8 cellular contexts compared by ENCODE assay signal in the genomic region with DNA sequence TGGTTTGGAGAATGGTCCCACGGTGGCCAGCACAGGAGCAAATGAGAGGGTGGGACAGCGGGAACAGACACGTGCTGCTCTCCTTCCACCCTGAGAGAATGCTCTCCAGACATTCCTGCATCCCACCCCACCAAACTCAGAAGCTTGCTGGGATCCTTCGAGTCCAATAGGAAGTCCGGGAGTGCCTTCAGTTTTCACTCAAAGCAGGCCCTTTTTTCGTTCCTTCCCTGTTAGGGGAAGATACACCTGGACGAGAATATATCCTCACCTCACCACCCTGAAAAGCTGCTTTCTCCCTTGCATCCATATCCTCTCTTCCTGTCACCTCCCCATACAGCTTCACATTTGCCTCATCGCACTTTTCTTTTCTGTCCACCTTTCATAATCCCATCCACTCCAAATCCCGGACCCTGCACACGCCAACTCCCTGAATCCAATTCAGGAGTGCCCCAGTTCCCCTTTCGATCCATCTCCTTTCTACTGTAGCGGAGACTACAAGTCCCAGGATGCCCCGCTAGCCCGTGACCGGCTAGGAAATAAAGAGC. TPM values are rescaled to one million over a fixed set of nuclear protein-coding genes. Genes with fewer than 3 reads are reported as not detected.
A peak's percentile ranks its signal among the peaks of the same experiment; 100 is the strongest.
DNase-seq lines count a peak whose midpoint lies in the region; ATAC-seq, FAIRE-seq and TF ChIP-seq lines count a peak whose summit lies in the region.

No MANE protein-coding gene starts in this region.

- H3K23ac ChIP-seq in mesendoderm (ENCODE audit: low read length), result no peak overlapping the region

- no CpG with 5 or more reads among the region's 15 CpGs for WGBS in mesendoderm (ENCODE audit: extremely low coverage, insufficient coverage, low lambda C conversion rate)

- POLR2A ChIA-PET in HCT116 (lab: Charles Lee), result interaction anchor here (0.9 to 1.3 kb wide), 2 partner anchors 11 to 35 kb away, joined by 3 to 4 read pairs; no protein-coding TSS in a partner anchor

- peak overlapping the region; percentile 4 for H2BK15ac ChIP-seq in mesendoderm (replicated peaks; ENCODE audit: low read depth)

- no peaks in the 10 kb centered on the region for H3K27me3 ChIP-seq in ACC112 (ENCODE audit: insufficient read depth, low read length)
- no peaks in the 10 kb centered on the region for H3K27me3 ChIP-seq in HCT116 (ENCODE audit: insufficient read depth, low read length)
- peaks cover 8% of the 10 kb centered on the region for H3K27me3 ChIP-seq in astrocyte (ENCODE audit: insufficient read depth, low read length)
- no peaks in the 10 kb centered on the region for H3K27me3 ChIP-seq in mesendoderm (ENCODE audit: insufficient read depth, low read length, poor library complexity)

- H3K9me3 ChIP-seq in HCT116 (ENCODE audit: control insufficient read depth in 1 of 2, insufficient read depth in 1 of 2, low read depth in 1 of 2, low read length in 2 of 2), result no peaks in the 10 kb centered on the region
- no peaks in the 10 kb centered on the region for H3K9me3 ChIP-seq in astrocyte (ENCODE audit: insufficient read depth, low read depth, low read length)

- peak overlapping the region; percentile 80 for H2AK5ac ChIP-seq in mesendoderm (ENCODE audit: low read length)

- H3K56ac ChIP-seq in mesendoderm (ENCODE audit: low read length), result peak overlapping the region; percentile 90

- H4K5ac ChIP-seq in mesendoderm (ENCODE audit: low read length), result peak overlapping the region; percentile 26

- H3K27ac Mint-ChIP-seq in astrocyte (ENCODE audit: unreplicated experiment), result peak overlapping the region; percentile 94

- H3K27me3 Mint-ChIP-seq in astrocyte (ENCODE audit: low read depth, unreplicated experiment), result no peaks in the 10 kb centered on the region

- TF ChIP-seq RAD21 in HCT116 (IDR thresholded peaks at IDR 0.05; ENCODE audit: low read depth), result no peak

- H3K36me3 ChIP-seq in ACC112 (ENCODE audit: insufficient read depth, low read length) (no peaks in the 10 kb centered on the region), HCT116 (ENCODE audit: control insufficient read depth in 1 of 2, insufficient read depth in 2 of 2, low read length in 2 of 2) (no peaks in the 10 kb centered on the region), astrocyte (ENCODE audit: insufficient read depth, low read length) (no peaks in the 10 kb centered on the region), mesendoderm (ENCODE audit: control insufficient read depth, insufficient read depth, low read length) (no peaks in the 10 kb centered on the region)

- no peaks in the 10 kb centered on the region for H3K36me3 Mint-ChIP-seq in astrocyte (ENCODE audit: low read depth, unreplicated experiment)

- peak overlapping the region; percentile 90 for H3K9ac ChIP-seq in HCT116 (ENCODE audit: low read length)
- H3K9ac ChIP-seq in astrocyte (ENCODE audit: low read length), result peak overlapping the region; percentile 97
- H3K9ac ChIP-seq in mesendoderm (ENCODE audit: low read length), result peak overlapping the region; percentile 79

- H4K20me1 ChIP-seq in HCT116 (ENCODE audit: insufficient read depth), result no peaks in the 10 kb centered on the region
- H4K20me1 ChIP-seq in astrocyte (ENCODE audit: insufficient read depth, low read length), result no peaks in the 10 kb centered on the region

- H3K18ac ChIP-seq in mesendoderm (ENCODE audit: low read length), result peak overlapping the region; percentile 82

- peak overlapping the region; percentile 59 for H3K4ac ChIP-seq in mesendoderm (ENCODE audit: low read depth, low read length)

- TSS peak; percentile 76 for BruUV-seq in HCT116 (replicated peaks; lab: Mats Ljungman, UMichigan)

- no peaks in the 10 kb centered on the region for H3K9me2 ChIP-seq in HCT116 (ENCODE audit: insufficient read depth)

- H3K9me3 Mint-ChIP-seq in astrocyte (ENCODE audit: unreplicated experiment), result no peaks in the 10 kb centered on the region

- H4K8ac ChIP-seq in mesendoderm (ENCODE audit: low read depth, low read length), result no peak overlapping the region

- H3K4me1 ChIP-seq in ACC112 (ENCODE audit: control insufficient read depth, insufficient read depth, low read length, unreplicated experiment) (peaks cover 54% of the 10 kb centered on the region), HCT116 (ENCODE audit: control insufficient read depth in 1 of 2, insufficient read depth in 2 of 2, low read length in 2 of 2) (peaks cover 53 to 80% of the 10 kb centered on the region in 2 experiments), astrocyte (ENCODE audit: insufficient read depth, low read length) (peaks cover 33% of the 10 kb centered on the region), mesendoderm (ENCODE audit: control insufficient read depth, low read depth, low read length) (peaks cover 14% of the 10 kb centered on the region)

- H3K4me1 Mint-ChIP-seq in astrocyte (ENCODE audit: low read depth, unreplicated experiment), result peaks cover 59% of the 10 kb centered on the region

- FAIRE-seq in astrocyte (lab: Jason Lieb, UNC), result no peak

- TF ChIP-seq CTCF in HCT116 (IDR thresholded peaks at IDR 0.05 in 2 of 3, conservative IDR thresholded peaks at IDR 0.05 in 1 of 3; ENCODE audit: borderline replicate concordance in 1 of 3, insufficient read depth in 1 of 3, low read depth in 2 of 3, low read length in 2 of 3), result peak in 1 of 3 experiments; percentile 34; a peak in 2 of 6 replicates
- TF ChIP-seq CTCF in astrocyte (IDR thresholded peaks at IDR 0.05; ENCODE audit: insufficient read depth, low read depth, low read length), result no peak

- RAD21 ChIA-PET in HCT116 (lab: Charles Lee; ENCODE audit: low non-redundant PET in 1 of 2, low total read pairs in 2 of 2, uncharacterized antibody in 2 of 2, unreplicated experiment in 2 of 2), result interaction anchor here in 1 of 2 experiments (1.9 kb wide), 1 partner anchor 35 kb away, joined by 16 read pairs; no protein-coding TSS in a partner anchor

- H3K4me3 ChIP-seq in ACC112 (ENCODE audit: low read depth, low read length) (peak overlapping the region; percentile 82), HCT116 (replicated peaks in 1 of 2; ENCODE audit: low read depth in 1 of 2, low read length in 2 of 2) (peak overlapping the region; percentile 69 to 74), astrocyte (ENCODE audit: insufficient read depth, low read depth, low read length) (peak overlapping the region; percentile 71), mesendoderm (ENCODE audit: low read length) (peak overlapping the region; percentile 29)

- DNase-seq in HCT116 (ENCODE audit: low read depth, low spot score) (no peak), astrocyte (ENCODE audit: low read depth) (no peak), mesendoderm (peak; percentile 50)
- no peak for DNase-seq in effector CD8-positive, alpha-beta T cell (lab: John Stamatoyannopoulos, UW)

- intact Hi-C loops in HCT116 (cut with micrococcal nuclease), result loop anchor here (10.0 kb wide), 1 partner anchor 248 kb away; no protein-coding TSS in a partner anchor

- H3K4me2 ChIP-seq in HCT116 (ENCODE audit: low read length) (peak overlapping the region; percentile 92), astrocyte (ENCODE audit: low read length) (peak overlapping the region; percentile 94), mesendoderm (ENCODE audit: low read length) (peak overlapping the region; percentile 84)

- no peak for ATAC-seq in HCT116
- no peak for ATAC-seq in HG03457 (IDR thresholded peaks at IDR 0.05; ENCODE audit: unreplicated experiment)
- no peak for ATAC-seq in HG02852 (IDR thresholded peaks at IDR 0.05; ENCODE audit: unreplicated experiment)
- no peak for ATAC-seq in GM18502 (IDR thresholded peaks at IDR 0.05; ENCODE audit: poor library complexity, unreplicated experiment)

- H2BK120ac ChIP-seq in mesendoderm (ENCODE audit: low read depth, low read length), result no peak overlapping the region

- TF ChIP-seq POLR2A in HCT116 (IDR thresholded peaks at IDR 0.05; ENCODE audit: borderline replicate concordance, extremely low read depth, insufficient read depth, insufficient read length), result no peak

- H3K79me2 ChIP-seq in ACC112 (ENCODE audit: control insufficient read depth, insufficient read depth, low read length, unreplicated experiment) (no peaks in the 10 kb centered on the region), HCT116 (ENCODE audit: insufficient read depth, low read length) (no peaks in the 10 kb centered on the region), astrocyte (ENCODE audit: insufficient read depth, low read length) (no peaks in the 10 kb centered on the region), mesendoderm (ENCODE audit: control insufficient read depth, insufficient read depth, low read length) (no peaks in the 10 kb centered on the region)

- peak overlapping the region; percentile 48 for H2AFZ ChIP-seq in ACC112 (ENCODE audit: low read length, unreplicated experiment)
- H2AFZ ChIP-seq in HCT116 (ENCODE audit: low read depth, low read length, poor library complexity, severe bottlenecking), result no peak overlapping the region
- peak overlapping the region; percentile 97 for H2AFZ ChIP-seq in astrocyte (ENCODE audit: low read depth, low read length)

- CTCF ChIA-PET in HCT116 (lab: Charles Lee), result interaction anchor here (0.8 to 3.5 kb wide), 5 partner anchors 8 to 88 kb away, joined by 4 to 60 read pairs (median 19); partner anchors contain the start of gene ARHGEF40

- peak overlapping the region; percentile 46 for H2BK5ac ChIP-seq in mesendoderm (ENCODE audit: low read length)

- H3K79me1 ChIP-seq in mesendoderm (ENCODE audit: low read length), result no peaks in the 10 kb centered on the region

- H3K27ac ChIP-seq in ACC112 (ENCODE audit: low read depth, low read length) (peak overlapping the region; percentile 92), HCT116 (ENCODE audit: low read depth, low read length) (peak overlapping the region; percentile 95), astrocyte (ENCODE audit: low read depth, low read length) (peak overlapping the region; percentile 99), mesendoderm (ENCODE audit: low read depth, low read length) (peak overlapping the region; percentile 13)

- peak overlapping the region; percentile 97 for H3K4me3 Mint-ChIP-seq in astrocyte (ENCODE audit: unreplicated experiment)

RNA-seq across cellular contexts. Expression of gene TMEM253, which starts 2.4 kb away (rescaled TPM):
- 0.59 TPM for total RNA-seq in HCT116 (2021; ENCODE audit: unreplicated experiment)
- polyA plus RNA-seq in HCT116 (2012), result 0.29 and 0.52 TPM in 2 replicates
- total RNA-seq in astrocyte, result 1.4 and 2.2 TPM in 2 replicates
- polyA plus RNA-seq in mesendoderm (2013, experiment 1 of 2), result 1.1 TPM
- 1.2 TPM for polyA plus RNA-seq in mesendoderm (2013, experiment 2 of 2)

RNA-seq across cellular contexts. Expression of gene ZNF219, which starts 4.8 kb away (rescaled TPM):
- total RNA-seq in HCT116 (2021; ENCODE audit: unreplicated experiment) (16.6 TPM), astrocyte (24.2 and 31.9 TPM in 2 replicates)
- 10.6 and 13.3 TPM in 2 replicates for polyA plus RNA-seq in HCT116 (2012)
- polyA plus RNA-seq in mesendoderm (2013, experiment 1 of 2), result 43.6 TPM
- polyA plus RNA-seq in mesendoderm (2013, experiment 2 of 2), result 45.1 TPM

RNA-seq across cellular contexts. Expression of gene ARHGEF40, which starts 33.1 kb away (rescaled TPM):
- total RNA-seq in HCT116 (2021; ENCODE audit: unreplicated experiment) (6.3 TPM), astrocyte (99.9 and 129 TPM in 2 replicates)
- 4.3 and 4.7 TPM in 2 replicates for polyA plus RNA-seq in HCT116 (2012)
- polyA plus RNA-seq in mesendoderm (2013, experiment 1 of 2), result 29.5 TPM
- polyA plus RNA-seq in mesendoderm (2013, experiment 2 of 2), result 26.2 TPM

RNA-seq across cellular contexts. Expression of gene RNASE8, which starts 45.6 kb away (rescaled TPM):
- total RNA-seq in HCT116 (2021; ENCODE audit: unreplicated experiment) (not detected), astrocyte (not detected in 2 replicates)
- polyA plus RNA-seq in HCT116 (2012), result not detected in 2 replicates
- polyA plus RNA-seq in mesendoderm (2013, experiment 1 of 2), result not detected
- not detected for polyA plus RNA-seq in mesendoderm (2013, experiment 2 of 2)

RNA-seq across cellular contexts. Expression of gene OR5AU1, which starts 52.6 kb away (rescaled TPM):
- total RNA-seq in HCT116 (2021; ENCODE audit: unreplicated experiment), result not detected
- polyA plus RNA-seq in HCT116 (2012), result not detected in 2 replicates
- total RNA-seq in astrocyte, result not detected in 2 replicates
- 0.01 TPM for polyA plus RNA-seq in mesendoderm (2013, experiment 1 of 2)
- 0.01 TPM for polyA plus RNA-seq in mesendoderm (2013, experiment 2 of 2)

Comparison
In these comparisons a context has a peak if more than half of its experiments do, and no peak if none do; other contexts are left out.
1. H3K27ac ChIP-seq: peak in every context shown above with its lines; median percentile 99 in astrocyte; 95 in HCT116; 92 in ACC112; 13 in mesendoderm.
2. H3K4me3 ChIP-seq: peak in every context shown above with its lines; median percentile 82 in ACC112; 72 in HCT116; 71 in astrocyte; 29 in mesendoderm.
3. RNA of gene ARHGEF40, which starts 33.1 kb away (total RNA-seq): 99.9 to 129 TPM in astrocyte; 6.3 TPM in HCT116 (single experiment); every median in the first group is over 10 times any median in the second.
4. Peak in every context shown above with its lines, with median percentiles within 50 percentile points of each other: H3K4me2 ChIP-seq and H3K9ac ChIP-seq.